Comparison of ENCODE assay signal across 8 cellular contexts in genomic region chr19:17784201-17785008, GRCh38. TPM values are rescaled to one million over a fixed set of nuclear protein-coding genes. Genes with fewer than 3 reads are reported as not detected.
DNase-seq lines count a peak whose midpoint lies in the region; ATAC-seq and TF ChIP-seq lines count a peak whose summit lies in the region.

No MANE protein-coding gene starts in this region.

- H3K4me2 ChIP-seq in mammary epithelial cell (ENCODE audit: insufficient read depth, low read depth, low read length) = no peak overlapping the region

- H3K4me1 ChIP-seq in mammary epithelial cell (ENCODE audit: insufficient read depth, low read length) = no peaks in the 10 kb centered on the region

- H2AFZ ChIP-seq in mammary epithelial cell (ENCODE audit: low read depth, low read length) = peak overlapping the region; percentile 16

- no peaks in the 10 kb centered on the region for H4K20me1 ChIP-seq in mammary epithelial cell (ENCODE audit: insufficient read depth, low read length)

- peak; percentile 65 to 67 for DNase-seq in NCI-H2081 (lab: John Stamatoyannopoulos, UW)
- DNase-seq in NCI-H2081 treated with DMSO at 0.1 percent for 48 hours (lab: John Stamatoyannopoulos, UW) = no peak
- DNase-seq in NCI-H2171 (lab: John Stamatoyannopoulos, UW) = peak; percentile 30
- peak; percentile 35 for DNase-seq in mammary epithelial cell
- peak; percentile 91 for DNase-seq in left kidney (ENCODE audit: low read depth, low spot score)
- DNase-seq in stimulated activated CD4-positive, alpha-beta T cell treated with anti-CD3 and anti-CD28 coated beads, Interleukin-4, amount 100 ng/mL, for 4 hours = peak; percentile 53 to 68

- CTCF ChIA-PET in mammary epithelial cell (lab: Charles Lee; ENCODE audit: low non-redundant PET) = no interaction called here

- no peaks in the 10 kb centered on the region for H3K9me3 ChIP-seq in mammary epithelial cell (replicated peaks; ENCODE audit: insufficient read depth, low read length)

- no peaks in the 10 kb centered on the region for H3K27me3 ChIP-seq in mammary epithelial cell (ENCODE audit: insufficient read depth, low read length)

- TF ChIP-seq CTCF in WI38 (IDR thresholded peaks at IDR 0.05; ENCODE audit: low read depth, low read length) (peak; percentile 84), mammary epithelial cell (conservative IDR thresholded peaks at IDR 0.05 in 1 of 2, IDR thresholded peaks at IDR 0.05 in 1 of 2; ENCODE audit: extremely low read depth in 1 of 2, insufficient read depth in 1 of 2, low read depth in 1 of 2, low read length in 2 of 2) (peak; percentile 74 to 76)

- 57% methylated on average over 23 of the region's 32 CpGs for WGBS in mammary epithelial cell (ENCODE audit: low coverage, missing lambda C conversion rate)

- no peak overlapping the region for H3K4me3 ChIP-seq in WI38 (ENCODE audit: low read depth, low read length)
- no peak overlapping the region for H3K4me3 ChIP-seq in mammary epithelial cell (replicated peaks in 1 of 3; ENCODE audit: insufficient read depth in 1 of 3, low read depth in 2 of 3, low read length in 3 of 3)

- in situ Hi-C loops in mammary epithelial cell (cut with MboI; ENCODE audit: low sequenced_read_pairs in 2 of 2) = no loop called here

- dilution Hi-C loops in mammary epithelial cell (cut with HindIII; ENCODE audit: low sequenced_read_pairs) = no loop called here

- ATAC-seq in GM18498 (IDR thresholded peaks at IDR 0.05; ENCODE audit: unreplicated experiment) = no peak

- no TSS peak for BruUV-seq in mammary epithelial cell (replicated peaks; lab: Mats Ljungman, UMichigan)

- H3K9ac ChIP-seq in mammary epithelial cell (ENCODE audit: insufficient read depth, low read length) = no peak overlapping the region

- no peaks in the 10 kb centered on the region for H3K79me2 ChIP-seq in mammary epithelial cell (ENCODE audit: insufficient read depth, low read length)

- intact Hi-C loops in mammary epithelial cell (cut with micrococcal nuclease) = loop anchor here (2.0 kb wide), 1 partner anchor 70 kb away; no protein-coding TSS in a partner anchor

- no peaks in the 10 kb centered on the region for H3K36me3 ChIP-seq in mammary epithelial cell (ENCODE audit: insufficient read depth, low read length)

- no peak overlapping the region for H3K27ac ChIP-seq in mammary epithelial cell (ENCODE audit: insufficient read depth, low read depth, low read length)

RNA-seq across cellular contexts. Expression of gene B3GNT3, which starts 10.5 kb away (rescaled TPM):
- total RNA-seq in mammary epithelial cell = 10 to 100 TPM in 1 of 2 donors, 1 to 10 TPM in 1; 2.3 to 18.6 TPM
- 7.5 TPM for polyA plus RNA-seq in mammary epithelial cell
- polyA minus RNA-seq in mammary epithelial cell = 11.2 TPM

RNA-seq across cellular contexts. Expression of gene FCHO1, which starts 33.1 kb away (rescaled TPM):
- 1 to 10 TPM; 1.7 to 2.8 TPM for total RNA-seq in mammary epithelial cell
- 0.22 TPM for polyA plus RNA-seq in mammary epithelial cell
- polyA minus RNA-seq in mammary epithelial cell = 4.6 TPM

RNA-seq across cellular contexts. Expression of gene INSL3, which starts 36.9 kb away (rescaled TPM):
- not detected for total RNA-seq in mammary epithelial cell
- polyA plus RNA-seq in mammary epithelial cell = not detected
- polyA minus RNA-seq in mammary epithelial cell = not detected
